In the genomic region with DNA sequence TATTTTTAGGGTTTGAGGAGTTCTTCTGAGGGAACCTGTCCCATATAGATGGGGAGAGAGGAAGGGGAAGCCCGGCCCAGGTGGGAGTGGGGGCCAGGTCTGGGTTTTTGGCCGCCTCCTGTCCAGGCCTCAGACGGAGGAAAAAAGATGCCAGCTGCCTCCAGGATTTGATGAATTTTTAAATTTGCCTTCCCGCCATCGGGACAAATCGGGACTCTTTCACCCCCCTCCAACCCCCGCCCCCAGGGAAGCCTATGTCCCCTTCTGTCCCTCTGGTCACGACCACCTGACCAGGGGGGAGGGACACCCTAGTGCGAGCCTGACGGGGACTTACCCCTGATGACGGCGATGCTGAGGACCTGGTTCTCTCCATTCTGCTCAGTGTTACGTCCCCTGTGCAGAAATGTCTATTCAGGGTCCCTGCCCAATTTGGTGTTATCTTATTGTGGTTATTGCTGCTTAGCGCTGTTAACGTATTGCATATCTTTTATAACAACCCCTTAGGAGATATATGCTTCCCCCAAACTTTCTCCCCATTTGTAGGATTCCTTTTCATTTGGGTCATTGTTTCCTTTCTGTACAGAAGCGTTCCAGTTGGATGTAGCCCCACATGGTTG, we compare ENCODE assay signal across 8 cellular contexts.
DNase-seq lines count a peak whose midpoint lies in the region; ATAC-seq, FAIRE-seq and TF ChIP-seq lines count a peak whose summit lies in the region.

No MANE protein-coding gene starts in this region.

- intact Hi-C loops in activated CD4-positive, alpha-beta T cell treated with anti-CD3 and anti-CD28 coated beads, Interleukin-2, amount 10 ng/mL, durations not matched to agents 24 days and 14 days (cut with micrococcal nuclease): loop anchor here (5.0 to 10.0 kb wide), 3 partner anchors 84 to 324 kb away; no protein-coding TSS in a partner anchor
- intact Hi-C loops in activated CD8-positive, alpha-beta T cell treated with anti-CD3 and anti-CD28 coated beads for 36 hours (cut with micrococcal nuclease): no loop called here
- intact Hi-C loops in Right ventricle myocardium superior (cut with DNase I): no loop called here
- intact Hi-C loops in pancreas (cut with DNase I): loop anchor here in 1 of 3 donors (10.0 kb wide), 1 partner anchor 84 kb away; no protein-coding TSS in a partner anchor

- H3K27ac ChIP-seq in pancreas: peak overlapping the region in 1 of 4 donors; percentile 74

- no peaks in the 10 kb centered on the region for H3K36me3 ChIP-seq in pancreas

- H3K36me3 Mint-ChIP-seq in activated CD4-positive, alpha-beta T cell treated with anti-CD3 and anti-CD28 coated beads, Interleukin-2, amount 10 ng/mL, durations not matched to agents 24 days and 14 days (ENCODE audit: low read depth): peaks cover 23% of the 10 kb centered on the region
- peaks cover 30% of the 10 kb centered on the region for H3K36me3 Mint-ChIP-seq in activated CD8-positive, alpha-beta T cell treated with anti-CD3 and anti-CD28 coated beads for 36 hours (ENCODE audit: low read depth)

- no peaks in the 10 kb centered on the region for H3K27me3 Mint-ChIP-seq in activated CD4-positive, alpha-beta T cell treated with anti-CD3 and anti-CD28 coated beads, Interleukin-2, amount 10 ng/mL, durations not matched to agents 24 days and 14 days
- no peaks in the 10 kb centered on the region for H3K27me3 Mint-ChIP-seq in activated CD8-positive, alpha-beta T cell treated with anti-CD3 and anti-CD28 coated beads for 36 hours

- peak; percentile 15 for ATAC-seq in HG03439 (IDR thresholded peaks at IDR 0.05; ENCODE audit: unreplicated experiment)
- peak; percentile 59 for ATAC-seq in activated CD8-positive, alpha-beta T cell treated with anti-CD3 and anti-CD28 coated beads for 36 hours
- ATAC-seq in Right ventricle myocardium superior (ENCODE audit: poor library complexity): peak; percentile 41
- ATAC-seq in pancreas: peak; percentile 37 to 44 (median 42)
- no peak for ATAC-seq in HG02970 (IDR thresholded peaks at IDR 0.05; ENCODE audit: low FRiP score, unreplicated experiment)

- no peaks in the 10 kb centered on the region for H3K9me3 ChIP-seq in pancreas

- peak overlapping the region; percentile 90 for H3K4me3 Mint-ChIP-seq in activated CD4-positive, alpha-beta T cell treated with anti-CD3 and anti-CD28 coated beads, Interleukin-2, amount 10 ng/mL, durations not matched to agents 24 days and 14 days
- H3K4me3 Mint-ChIP-seq in activated CD8-positive, alpha-beta T cell treated with anti-CD3 and anti-CD28 coated beads for 36 hours: peak overlapping the region; percentile 82

- TF ChIP-seq CTCF in activated CD8-positive, alpha-beta T cell treated with anti-CD3 and anti-CD28 coated beads for 36 hours (IDR thresholded peaks at IDR 0.05): no peak
- no peak for TF ChIP-seq CTCF in pancreas (IDR thresholded peaks at IDR 0.05)

- H3K4me1 Mint-ChIP-seq in activated CD4-positive, alpha-beta T cell treated with anti-CD3 and anti-CD28 coated beads, Interleukin-2, amount 10 ng/mL, durations not matched to agents 24 days and 14 days: peaks cover 41% of the 10 kb centered on the region
- H3K4me1 Mint-ChIP-seq in activated CD8-positive, alpha-beta T cell treated with anti-CD3 and anti-CD28 coated beads for 36 hours (ENCODE audit: low read depth): peaks cover 36% of the 10 kb centered on the region

- CTCF ChIA-PET in activated CD8-positive, alpha-beta T cell treated with anti-CD3 and anti-CD28 coated beads for 36 hours (lab: Charles Lee): interaction anchor here (1.0 to 2.9 kb wide), 9 partner anchors 27 to 324 kb away, joined by 3 to 12 read pairs (median 4); no protein-coding TSS in a partner anchor

- peak overlapping the region; percentile 47 to 66 (median 63) for H3K4me3 ChIP-seq in pancreas

- H3K9me3 Mint-ChIP-seq in activated CD4-positive, alpha-beta T cell treated with anti-CD3 and anti-CD28 coated beads, Interleukin-2, amount 10 ng/mL, durations not matched to agents 24 days and 14 days: no peaks in the 10 kb centered on the region
- H3K9me3 Mint-ChIP-seq in activated CD8-positive, alpha-beta T cell treated with anti-CD3 and anti-CD28 coated beads for 36 hours: no peaks in the 10 kb centered on the region

- H3K27me3 ChIP-seq in pancreas: no peaks in the 10 kb centered on the region

- WGBS in pancreas, 2 donors: 1 to 2% methylated on average over 15 to 16 of the region's 16 CpGs

- peak; percentile 70 for DNase-seq in activated CD4-positive, alpha-beta T cell treated with anti-CD3 and anti-CD28 coated beads, Interleukin-2, amount 10 ng/mL, durations not matched to agents 24 days and 14 days
- DNase-seq in activated CD4-positive, alpha-beta T cell treated with anti-CD3 and anti-CD28 coated beads for 1 hour: no peak
- DNase-seq in activated CD8-positive, alpha-beta T cell treated with anti-CD3 and anti-CD28 coated beads for 36 hours: peak; percentile 63
- DNase-seq in Right ventricle myocardium superior: no peak
- peak in 1 of 6 donors; percentile 18 for DNase-seq in pancreas
- DNase-seq in NCI-H2081 treated with DMSO at 0.1 percent for 48 hours (lab: John Stamatoyannopoulos, UW): no peak

- H3K4me1 ChIP-seq in pancreas: peaks cover 5 to 21% (median 13%) of the 10 kb centered on the region in 3 donors

- POLR2A ChIA-PET in activated CD8-positive, alpha-beta T cell treated with anti-CD3 and anti-CD28 coated beads for 36 hours (lab: Charles Lee): interaction anchor here (1.7 kb wide), 1 partner anchor 115 kb away, joined by 6 read pairs; a partner anchor contains a TSS

- no peak for FAIRE-seq in pancreas (lab: Jason Lieb, UNC)

- H3K27ac Mint-ChIP-seq in activated CD4-positive, alpha-beta T cell treated with anti-CD3 and anti-CD28 coated beads, Interleukin-2, amount 10 ng/mL, durations not matched to agents 24 days and 14 days: peak overlapping the region; percentile 95
- H3K27ac Mint-ChIP-seq in activated CD8-positive, alpha-beta T cell treated with anti-CD3 and anti-CD28 coated beads for 36 hours: peak overlapping the region; percentile 94

Comparison
In these comparisons a context has a peak if more than half of its experiments do, and no peak if none do; other contexts are left out.
1. DNase-seq: peak in activated CD4-positive, alpha-beta T cell treated with anti-CD3 and anti-CD28 coated beads, Interleukin-2, amount 10 ng/mL, durations not matched to agents 24 days and 14 days (single experiment) and activated CD8-positive, alpha-beta T cell treated with anti-CD3 and anti-CD28 coated beads for 36 hours (single experiment); none in activated CD4-positive, alpha-beta T cell treated with anti-CD3 and anti-CD28 coated beads for 1 hour (single experiment), Right ventricle myocardium superior (single experiment) and NCI-H2081 treated with DMSO at 0.1 percent for 48 hours (single experiment).